In genomic region chr7:16840094-16840493, GRCh38 we compare ENCODE assay signal across 29 cellular contexts. TPM values are rescaled to one million over a fixed set of nuclear protein-coding genes. Genes with fewer than 3 reads are reported as not detected.
DNase-seq lines count a peak whose midpoint lies in the region; ATAC-seq, FAIRE-seq and TF ChIP-seq lines count a peak whose summit lies in the region.
"Had no signal": no experiment of that assay in that cellular context is flagged by ENCODE, and none has a peak within 500 bp of the region (broad histone marks: within the 10 kb centered on the region; RNA-seq: fewer than 3 reads in every experiment).

No MANE protein-coding gene starts in this region.

- H3K36me3 ChIP-seq in neural progenitor cell: no peaks in the 10 kb centered on the region
- H3K36me3 ChIP-seq: Peyer's patch, SJCRH30 had no signal

- H3K4me2 ChIP-seq in A549: peak overlapping the region; percentile 15; the same call in 1 of the 3 replicates
- H3K4me2 ChIP-seq in neural progenitor cell: no peak overlapping the region

- TF ChIP-seq POLR2A in A549 (IDR thresholded peaks at IDR 0.05; ENCODE audit: low read length): no peak

- H3K27ac Mint-ChIP-seq in HFFc6 (peak overlapping the region; percentile 49), chondrocyte (ENCODE audit: unreplicated experiment) (peak overlapping the region; percentile 68), neural progenitor cell (no peak overlapping the region)
- H3K27ac Mint-ChIP-seq: CD8-positive, alpha-beta T cell; IgD-negative memory B cell had no signal

- peaks cover 4% of the 10 kb centered on the region; the same call in 1 of the 2 replicates for H3K9me3 Mint-ChIP-seq in HFFc6
- H3K9me3 Mint-ChIP-seq in chondrocyte (ENCODE audit: low read depth): peaks cover 6% of the 10 kb centered on the region
- no peaks in the 10 kb centered on the region for H3K9me3 Mint-ChIP-seq in neural progenitor cell
- H3K9me3 Mint-ChIP-seq: CD8-positive, alpha-beta T cell had no signal

- DNase-seq in A549 (ENCODE audit: low read depth in 1 of 2, low spot score in 1 of 2) (no peak), HFFc6 (no peak), chondrocyte (ENCODE audit: low spot score) (no peak), neural progenitor cell (ENCODE audit: low spot score) (peak; percentile 31), amygdala (lab: John Stamatoyannopoulos, UW) (no peak), DMS 273 (lab: John Stamatoyannopoulos, UW; ENCODE audit: unreplicated experiment) (no peak)
- DNase-seq in activated T-cell treated with anti-CD3 and anti-CD28 coated beads, Interleukin-2, amount 50 U/mL, for 48 hours: no peak
- DNase-seq: 8988T; AML-193; C1 segment of cervical spinal cord; CD8-positive, alpha-beta T cell; DMS153; GDM1; MV-4-11; NCI-H1694 treated with DMSO at 0.1 percent for 48 hours; NCI-H2081 treated with DMSO at 0.1 percent for 48 hours; NCI-H2171 treated with DMSO at 0.1 percent for 48 hours; NCI-H524 treated with DMSO at 0.1 percent for 48 hours; NCI-H82; Peyer's patch; SJCRH30 had no signal

- H2AFZ ChIP-seq in neural progenitor cell (replicated peaks): peak overlapping the region; percentile 47

- FAIRE-seq in A549 (lab: Jason Lieb, UNC): no peak
- FAIRE-seq: GM18507, H54, HTR-8/SVneo had no signal

- no peak for ATAC-seq in A549
- ATAC-seq in HG02610 (IDR thresholded peaks at IDR 0.05; ENCODE audit: unreplicated experiment): no peak
- ATAC-seq: CD8-positive, alpha-beta T cell had no signal

- H3K36me3 Mint-ChIP-seq in HFFc6 (ENCODE audit: low read depth) (0 out of 2 replicates have a peak, but pooled peaks cover 4% of the 10 kb centered on the region), chondrocyte (ENCODE audit: low read depth) (peaks cover 1% of the 10 kb centered on the region), neural progenitor cell (no peaks in the 10 kb centered on the region)
- H3K36me3 Mint-ChIP-seq: CD8-positive, alpha-beta T cell; IgD-negative memory B cell had no signal

- POLR2A ChIA-PET in A549 (lab: Yijun Ruan, JAX): no interaction called here

- H3K4me3 ChIP-seq in A549: no peak overlapping the region
- no peak overlapping the region for H3K4me3 ChIP-seq in neural progenitor cell
- H3K4me3 ChIP-seq: Peyer's patch, SJCRH30 had no signal

- no peaks in the 10 kb centered on the region for H3K27me3 ChIP-seq in neural progenitor cell
- H3K27me3 ChIP-seq: Peyer's patch, SJCRH30 had no signal

- H3K9ac ChIP-seq in neural progenitor cell: no peak overlapping the region

- peaks cover 12% of the 10 kb centered on the region for H3F3A ChIP-seq in neural progenitor cell (ENCODE audit: low read depth)

- H3K4me3 Mint-ChIP-seq in HFFc6 (peak overlapping the region; percentile 1; the same call in 1 of the 2 replicates), chondrocyte (ENCODE audit: unreplicated experiment) (no peak overlapping the region), neural progenitor cell (no peak overlapping the region)
- H3K4me3 Mint-ChIP-seq: CD8-positive, alpha-beta T cell had no signal

- H3K27me3 Mint-ChIP-seq in HFFc6 (ENCODE audit: insufficient read depth): no peaks in the 10 kb centered on the region
- no peaks in the 10 kb centered on the region for H3K27me3 Mint-ChIP-seq in chondrocyte (ENCODE audit: low read depth)
- peaks cover 3% of the 10 kb centered on the region for H3K27me3 Mint-ChIP-seq in neural progenitor cell (ENCODE audit: insufficient read depth, low read depth)
- H3K27me3 Mint-ChIP-seq: IgD-negative memory B cell had no signal

- CTCF ChIA-PET in A549 (lab: Yijun Ruan, JAX): interaction anchor here (0.7 to 1.7 kb wide), 3 partner anchors 10 to 80 kb away, joined by 3 to 4 read pairs (median 4); no protein-coding TSS in a partner anchor

- H3K9me3 ChIP-seq in A549 (0 out of 3 replicates have a peak, but pooled peaks cover 3% of the 10 kb centered on the region), neural progenitor cell (ENCODE audit: low read depth) (no peaks in the 10 kb centered on the region)
- H3K9me3 ChIP-seq: Peyer's patch had no signal

- H3K4me1 Mint-ChIP-seq in HFFc6 (ENCODE audit: low read depth) (peaks cover 49% of the 10 kb centered on the region), chondrocyte (ENCODE audit: low read depth) (peaks cover 37% of the 10 kb centered on the region), neural progenitor cell (peaks cover 5% of the 10 kb centered on the region)

- H3K4me1 ChIP-seq in A549 (peaks cover 9% of the 10 kb centered on the region; the same call in 2 of the 3 replicates), neural progenitor cell (peaks cover 17% of the 10 kb centered on the region)
- H3K4me1 ChIP-seq: Peyer's patch, SJCRH30 had no signal

- WGBS in A549 (ENCODE audit: missing lambda C conversion rate): 92% methylated on average over 6 of the region's 6 CpGs

- no peak for TF ChIP-seq RAD21 in A549 (conservative IDR thresholded peaks at IDR 0.05 in 1 of 2, IDR thresholded peaks at IDR 0.05 in 1 of 2)

- no peaks in the 10 kb centered on the region for H4K20me1 ChIP-seq in neural progenitor cell (ENCODE audit: low read depth)

- no peak for TF ChIP-seq CTCF in A549 (IDR thresholded peaks at IDR 0.05)
- no peak for TF ChIP-seq CTCF in HFFc6 (IDR thresholded peaks at IDR 0.05)
- TF ChIP-seq CTCF in chondrocyte (IDR thresholded peaks at IDR 0.05): no peak
- TF ChIP-seq CTCF in neural progenitor cell (IDR thresholded peaks at IDR 0.05): no peak

- peak overlapping the region in 1 of 2 experiments; percentile 8; a peak in 1 of 6 replicates for H3K27ac ChIP-seq in A549
- H3K27ac ChIP-seq in neural progenitor cell: no peak overlapping the region
- H3K27ac ChIP-seq: Peyer's patch, SJCRH30 had no signal

- H3K79me2 ChIP-seq in neural progenitor cell (ENCODE audit: low read depth): no peaks in the 10 kb centered on the region

- no peak for TF ChIP-seq EP300 in A549 (IDR thresholded peaks at IDR 0.05)

TF ChIP-seq in A549, 52 proteins besides CTCF, POLR2A, EP300 and RAD21 (continues in another document):
- TF ChIP-seq ESRRA (IDR thresholded peaks at IDR 0.05; ENCODE audit: borderline replicate concordance, low read length): no peak
- no peak for TF ChIP-seq MAX (IDR thresholded peaks at IDR 0.05)
- TF ChIP-seq TFCP2L1 (CRISPR knock-in tag; IDR thresholded peaks at IDR 0.05): no peak
- no peak for TF ChIP-seq SREBF2 (IDR thresholded peaks at IDR 0.05)
- TF ChIP-seq CBX2 (IDR thresholded peaks at IDR 0.05; ENCODE audit: borderline replicate concordance, low read depth): no peak
- TF ChIP-seq JUNB (IDR thresholded peaks at IDR 0.05): no peak
- no peak for TF ChIP-seq RARB (CRISPR knock-in tag; IDR thresholded peaks at IDR 0.05)
- no peak for TF ChIP-seq REST (IDR thresholded peaks at IDR 0.05)
- TF ChIP-seq MAFK (IDR thresholded peaks at IDR 0.05; ENCODE audit: partially characterized antibody): no peak
- TF ChIP-seq HEYL (CRISPR knock-in tag; IDR thresholded peaks at IDR 0.05): no peak
- TF ChIP-seq EHMT2 (IDR thresholded peaks at IDR 0.05; ENCODE audit: low read depth): no peak
- TF ChIP-seq CHD4 (IDR thresholded peaks at IDR 0.05; ENCODE audit: borderline replicate concordance): no peak
- no peak for TF ChIP-seq FOXS1 (CRISPR knock-in tag; IDR thresholded peaks at IDR 0.05)
- TF ChIP-seq HOXA7 (CRISPR knock-in tag; IDR thresholded peaks at IDR 0.05): no peak

RNA-seq across cellular contexts. Expression of gene AGR2, which starts 35.3 kb away (rescaled TPM):
- 479 and 682 TPM in 2 replicates for polyA plus RNA-seq in A549 (2011; rRNA removed)
- 144 and 151 TPM in 2 replicates for polyA plus RNA-seq in A549 (2012; cell fraction: cytosol; rRNA removed)
- polyA plus RNA-seq in A549 (2012; cell fraction: nucleus; rRNA removed): 84.8 and 108 TPM in 2 replicates
- 60.7 to 67.5 TPM (median 61.8 TPM) in 3 replicates for polyA plus RNA-seq in A549 (2017; fragmentation: RNase III; extraction: RNeasy Plus Mini Kit Qiagen cat#74134 plus additional on column Dnase treatment)
- 203 and 270 TPM in 2 replicates for polyA minus RNA-seq in A549 (2011; rRNA and poly(A)+ RNA removed)
- not detected for total RNA-seq in HFFc6 (2021; fragmentation: NEBNext Ultra II Directional; extraction: Animal tissue kit (Norgen Biotek cat#: 25700))
- not detected in 3 replicates for total RNA-seq in chondrocyte
- total RNA-seq in neural progenitor cell (ENCODE audit: low replicate concordance): not detected in 2 replicates
- total RNA-seq: CD8-positive, alpha-beta T cell; M059J; OCI-LY7; SJCRH30 had no signal
- polyA plus RNA-seq: IgD-negative memory B cell had no signal

RNA-seq across cellular contexts. Expression of gene AGR3, which starts 41.7 kb away (rescaled TPM):
- polyA plus RNA-seq in A549 (2011; rRNA removed) (0.36 and 0.52 TPM in 2 replicates), A549 (2017; fragmentation: RNase III; extraction: RNeasy Plus Mini Kit Qiagen cat#74134 plus additional on column Dnase treatment) (not detected in 3 replicates)
- not detected in 2 replicates for polyA plus RNA-seq in A549 (2012; cell fraction: cytosol; rRNA removed)
- not detected in 2 replicates for polyA plus RNA-seq in A549 (2012; cell fraction: nucleus; rRNA removed)
- polyA minus RNA-seq in A549 (2011; rRNA and poly(A)+ RNA removed): not detected in 2 replicates
- not detected for total RNA-seq in HFFc6 (2021; fragmentation: NEBNext Ultra II Directional; extraction: Animal tissue kit (Norgen Biotek cat#: 25700))
- total RNA-seq in chondrocyte (not detected in 3 replicates), neural progenitor cell (ENCODE audit: low replicate concordance) (not detected in 2 replicates)
- total RNA-seq: CD8-positive, alpha-beta T cell; M059J; OCI-LY7; SJCRH30 had no signal
- polyA plus RNA-seq: AG04450, IgD-negative memory B cell had no signal
